Comparison of ENCODE assay signal across 1 cellular context in genomic region chr1:234962340-234962989, GRCh38.
TF ChIP-seq lines count a peak whose summit lies in the region.

No MANE protein-coding gene starts in this region.

TF ChIP-seq in SK-N-SH, 30 proteins besides CTCF, POLR2A, EP300 and RAD21 (continued from another document):
- no peak for TF ChIP-seq IRF3 (IDR thresholded peaks at IDR 0.05; ENCODE audit: low read depth, low read length)
- peak; percentile 66 for TF ChIP-seq POLR2AphosphoS5 (IDR thresholded peaks at IDR 0.05; ENCODE audit: low read depth, low read length)
- 0 out of 2 replicates have a peak, but pooled peaks have one; percentile 30 for TF ChIP-seq ELF1 (IDR thresholded peaks at IDR 0.05)
- no peak for TF ChIP-seq TAF1 (IDR thresholded peaks at IDR 0.05; ENCODE audit: borderline replicate concordance, low read depth, low read length)
- TF ChIP-seq FOSL2 (IDR thresholded peaks at IDR 0.05; ENCODE audit: borderline replicate concordance, low read depth), result peak; percentile 65; the same call in 1 of the 2 replicates
- TF ChIP-seq YY1 (IDR thresholded peaks at IDR 0.05; ENCODE audit: low read depth), result peak; percentile 46; the same call in 1 of the 2 replicates
